In genomic region chr1:209576798-209577197, GRCh38 we compare ENCODE assay signal across 8 cellular contexts. TPM values are rescaled to one million over a fixed set of nuclear protein-coding genes. Genes with fewer than 3 reads are reported as not detected.
A peak's percentile ranks its signal among the peaks of the same experiment; 100 is the strongest.
DNase-seq lines count a peak whose midpoint lies in the region; ATAC-seq and TF ChIP-seq lines count a peak whose summit lies in the region.

No MANE protein-coding gene starts in this region.

- no peaks in the 10 kb centered on the region for H3K4me1 Mint-ChIP-seq in activated CD4-positive, alpha-beta memory T cell treated with anti-CD3 and anti-CD28 coated beads, Interleukin-2, amount 10 ng/mL, durations not matched to agents 7 days and 5 days
- H3K4me1 Mint-ChIP-seq in mesothelial cell of epicardium, result no peaks in the 10 kb centered on the region

- no peak overlapping the region for H3K27ac Mint-ChIP-seq in activated CD4-positive, alpha-beta memory T cell treated with anti-CD3 and anti-CD28 coated beads, Interleukin-2, amount 10 ng/mL, durations not matched to agents 7 days and 5 days
- H3K27ac Mint-ChIP-seq in mesothelial cell of epicardium, result no peak overlapping the region

- peak; percentile 94 for TF ChIP-seq CTCF in AG09319 (IDR thresholded peaks at IDR 0.05; ENCODE audit: low read depth, low read length)
- TF ChIP-seq CTCF in mesothelial cell of epicardium (IDR thresholded peaks at IDR 0.05; ENCODE audit: unreplicated experiment), result peak; percentile 77

- H3K27me3 ChIP-seq in effector memory CD4-positive, alpha-beta T cell (replicated peaks; ENCODE audit: control insufficient read depth, insufficient read depth, low read length, poor library complexity, severe bottlenecking), result peaks cover 3% of the 10 kb centered on the region

- POLR2A ChIA-PET in activated CD4-positive, alpha-beta memory T cell treated with anti-CD3 and anti-CD28 coated beads, Interleukin-2, amount 10 ng/mL, durations not matched to agents 7 days and 5 days (lab: Charles Lee), result no interaction called here

- peaks cover 24% of the 10 kb centered on the region for H3K27me3 Mint-ChIP-seq in activated CD4-positive, alpha-beta memory T cell treated with anti-CD3 and anti-CD28 coated beads, Interleukin-2, amount 10 ng/mL, durations not matched to agents 7 days and 5 days
- peaks cover 45% of the 10 kb centered on the region for H3K27me3 Mint-ChIP-seq in mesothelial cell of epicardium (ENCODE audit: low read depth)

- no peak overlapping the region for H3K4me3 Mint-ChIP-seq in activated CD4-positive, alpha-beta memory T cell treated with anti-CD3 and anti-CD28 coated beads, Interleukin-2, amount 10 ng/mL, durations not matched to agents 7 days and 5 days
- H3K4me3 Mint-ChIP-seq in mesothelial cell of epicardium, result no peak overlapping the region

- no peak overlapping the region for H3K4me3 ChIP-seq in effector memory CD4-positive, alpha-beta T cell (ENCODE audit: insufficient read depth, low read depth, low read length, poor library complexity, severe bottlenecking)

- DNase-seq in AG09319 (ENCODE audit: extremely low read depth, low read depth) (peak; percentile 22), NCI-H510A treated with DMSO at 0.1 percent for 48 hours (lab: John Stamatoyannopoulos, UW) (peak; percentile 75), mesothelial cell of epicardium (ENCODE audit: low spot score in 2 of 2, unreplicated experiment in 2 of 2) (peak; percentile 61 to 90)
- DNase-seq in activated CD4-positive, alpha-beta memory T cell treated with anti-CD3 and anti-CD28 coated beads, Interleukin-2, amount 10 ng/mL, durations not matched to agents 7 days and 5 days, result peak; percentile 74
- DNase-seq in effector memory CD4-positive, alpha-beta T cell, result peak; percentile 32 to 52 (median 34)
- peak; percentile 16 to 25 for DNase-seq in stimulated activated CD8-positive, alpha-beta memory T cell treated with anti-CD3 and anti-CD28 coated beads, Interleukin-4, amount 100 ng/mL, for 4 hours (ENCODE audit: low read depth in 2 of 2, low spot score in 1 of 2)

- CTCF ChIA-PET in activated CD4-positive, alpha-beta memory T cell treated with anti-CD3 and anti-CD28 coated beads, Interleukin-2, amount 10 ng/mL, durations not matched to agents 7 days and 5 days (lab: Charles Lee), result interaction anchor here (0.7 to 3.9 kb wide), 22 partner anchors 9 to 283 kb away, joined by 3 to 33 read pairs (median 5); partner anchors contain the start of gene TRAF3IP3

- peak; percentile 84 for ATAC-seq in GM18907 (IDR thresholded peaks at IDR 0.05; ENCODE audit: unreplicated experiment)
- peak; percentile 93 for ATAC-seq in HG03354 (IDR thresholded peaks at IDR 0.05; ENCODE audit: poor library complexity, severe bottlenecking, unreplicated experiment)

- H3K9me3 Mint-ChIP-seq in activated CD4-positive, alpha-beta memory T cell treated with anti-CD3 and anti-CD28 coated beads, Interleukin-2, amount 10 ng/mL, durations not matched to agents 7 days and 5 days, result no peaks in the 10 kb centered on the region
- no peaks in the 10 kb centered on the region for H3K9me3 Mint-ChIP-seq in mesothelial cell of epicardium

- H3K36me3 ChIP-seq in effector memory CD4-positive, alpha-beta T cell (ENCODE audit: control insufficient read depth, insufficient read depth, low read length), result no peaks in the 10 kb centered on the region

- no peaks in the 10 kb centered on the region for H3K36me3 Mint-ChIP-seq in activated CD4-positive, alpha-beta memory T cell treated with anti-CD3 and anti-CD28 coated beads, Interleukin-2, amount 10 ng/mL, durations not matched to agents 7 days and 5 days (ENCODE audit: low read depth)
- H3K36me3 Mint-ChIP-seq in mesothelial cell of epicardium, result no peaks in the 10 kb centered on the region

- H3K27ac ChIP-seq in effector memory CD4-positive, alpha-beta T cell (ENCODE audit: insufficient read depth, low read length, poor library complexity, severe bottlenecking), result no peak overlapping the region

- H3K9me3 ChIP-seq in effector memory CD4-positive, alpha-beta T cell (ENCODE audit: control insufficient read depth, low read length), result no peaks in the 10 kb centered on the region

- H3K4me1 ChIP-seq in effector memory CD4-positive, alpha-beta T cell (ENCODE audit: control insufficient read depth, insufficient read depth, low read length, poor library complexity, severe bottlenecking), result no peaks in the 10 kb centered on the region

RNA-seq across cellular contexts. Expression of gene CAMK1G, which starts 6.7 kb away (rescaled TPM):
- not detected for total RNA-seq in activated CD4-positive, alpha-beta memory T cell treated with anti-CD3 and anti-CD28 coated beads, Interleukin-2, amount 10 ng/mL, durations not matched to agents 7 days and 5 days
- total RNA-seq in mesothelial cell of epicardium, result 3.8 to 5.2 TPM (median 4.5 TPM) in 3 replicates

Comparison
In these comparisons a context has a peak if more than half of its experiments do, and no peak if none do; other contexts are left out.
1. DNase-seq: peak in every context shown above with its lines; median percentile 76 in mesothelial cell of epicardium; 75 in NCI-H510A treated with DMSO at 0.1 percent for 48 hours; 74 in activated CD4-positive, alpha-beta memory T cell treated with anti-CD3 and anti-CD28 coated beads, Interleukin-2, amount 10 ng/mL, durations not matched to agents 7 days and 5 days; 34 in effector memory CD4-positive, alpha-beta T cell; 22 in AG09319; 20 in stimulated activated CD8-positive, alpha-beta memory T cell treated with anti-CD3 and anti-CD28 coated beads, Interleukin-4, amount 100 ng/mL, for 4 hours.